In the genomic region with DNA sequence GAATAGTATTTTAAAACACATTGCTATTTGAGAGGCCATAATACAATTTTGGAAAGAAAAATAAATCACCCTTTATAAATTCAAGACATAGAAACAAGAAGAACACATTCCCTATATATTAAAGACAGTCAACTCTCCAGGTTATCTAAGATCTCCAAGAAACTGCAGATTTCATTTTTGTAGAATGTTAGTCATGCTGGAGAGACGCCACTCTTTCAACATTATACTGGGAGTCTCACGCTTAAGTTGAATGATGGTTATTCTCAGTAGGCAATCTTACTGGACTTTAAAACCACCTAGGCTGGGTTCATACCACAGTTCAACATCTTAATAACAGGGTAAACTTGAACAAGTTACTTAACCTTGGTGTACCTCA, we compare ENCODE assay signal across 21 cellular contexts. TPM values are rescaled to one million over a fixed set of nuclear protein-coding genes. Genes with fewer than 3 reads are reported as not detected.
"Had no signal": no experiment of that assay in that cellular context is flagged by ENCODE, and none has a peak within 500 bp of the region (broad histone marks: within the 10 kb centered on the region; RNA-seq: fewer than 3 reads in every experiment).

No MANE protein-coding gene starts in this region.

- H3K36me3 ChIP-seq: breast epithelium, MG63 had no signal

- H3K27ac ChIP-seq: breast epithelium, PC-9, VCaP had no signal

- H3K4me3 ChIP-seq: breast epithelium, MG63, PC-9 had no signal

- H3K27me3 ChIP-seq: breast epithelium, MG63 had no signal

- H3K9me3 ChIP-seq: breast epithelium, MG63 had no signal

- H3K4me1 ChIP-seq: breast epithelium had no signal

- DNase-seq: activated CD4-positive, alpha-beta memory T cell treated with anti-CD3 and anti-CD28 coated beads for 36 hours; activated CD4-positive, CD25-positive, alpha-beta regulatory T cell; activated CD8-positive, alpha-beta memory T cell treated with anti-CD3 and anti-CD28 coated beads for 24 hours; activated effector memory CD4-positive, alpha-beta T cell treated with anti-CD3 and anti-CD28 coated beads, Interleukin-2, amount 50 U/mL, for 16 hours; activated naive CD4-positive, alpha-beta T cell treated with Interleukin-2 at 50 U/mL for 16 hours; activated naive CD8-positive, alpha-beta T cell treated with anti-CD3 and anti-CD28 coated beads, Interleukin-2, amount 50 U/mL, for 24 hours; activated T-cell treated with anti-CD3 and anti-CD28 coated beads, Interleukin-2, amount 50 U/mL, for 4 hours; central memory CD4-positive, alpha-beta T cell; MG63; NCI-H1436 treated with DMSO at 0.1 percent for 48 hours; NCI-H187; NCI-H2081 treated with DMSO at 0.1 percent for 48 hours; PC-9; SHP77 treated with DMSO at 0.1 percent for 48 hours; T-helper 1 cell had no signal

RNA-seq across cellular contexts. Expression of a gene that starts 3.6 kb away (rescaled TPM):
- total RNA-seq: activated CD4-positive, alpha-beta memory T cell treated with anti-CD3 and anti-CD28 coated beads for 36 hours; activated CD4-positive, alpha-beta T cell treated with anti-CD3 and anti-CD28 coated beads, Interleukin-2, amount 10 ng/mL, durations not matched to agents 7 days and 5 days; activated naive CD4-positive, alpha-beta T cell treated with anti-CD3 and anti-CD28 coated beads, Interleukin-2, amount 50 U/mL, for 72 hours; breast epithelium; chondrocyte; PC-9; T-helper 2 cell treated with Interferon-gamma antibody and Interleukin-4, amounts not matched to agents 100 ng/mL and 5 ng/mL, for 36 hours had no signal
